35 cellular contexts compared by ENCODE assay signal in genomic region chr14:20422886-20423285, GRCh38. TPM values are rescaled to one million over a fixed set of nuclear protein-coding genes. Genes with fewer than 3 reads are reported as not detected.
"Had no signal": no experiment of that assay in that cellular context is flagged by ENCODE, and none has a peak within 500 bp of the region (broad histone marks: within the 10 kb centered on the region; RNA-seq: fewer than 3 reads in every experiment).

No MANE protein-coding gene starts in this region.

- H3K27ac Mint-ChIP-seq: activated CD4-positive, alpha-beta memory T cell treated with anti-CD3 and anti-CD28 coated beads for 36 hours; activated CD4-positive, alpha-beta T cell treated with anti-CD3 and anti-CD28 coated beads for 36 hours; activated CD4-positive, alpha-beta T cell treated with anti-CD3 and anti-CD28 coated beads, Interleukin-2, amount 10 ng/mL, durations not matched to agents 24 days and 14 days; activated CD8-positive, alpha-beta memory T cell treated with anti-CD3 and anti-CD28 coated beads, Interleukin-2, amount 10 ng/mL, durations not matched to agents 7 days and 5 days; activated CD8-positive, alpha-beta T cell treated with anti-CD3 and anti-CD28 coated beads, Interleukin-2, amount 10 ng/mL, durations not matched to agents 7 days and 5 days; activated naive CD4-positive, alpha-beta T cell treated with anti-CD3 and anti-CD28 coated beads, Interleukin-2, amount 10 ng/mL, durations not matched to agents 7 days and 5 days; activated naive CD4-positive, alpha-beta T cell treated with anti-CD3 and anti-CD28 coated beads, Interleukin-2, amount 50 U/mL, for 72 hours; activated naive CD8-positive, alpha-beta T cell treated with anti-CD3 and anti-CD28 coated beads, Interleukin-2, amount 10 ng/mL, durations not matched to agents 7 days and 5 days; activated T-helper 1 cell treated with anti-CD3 and anti-CD28 coated beads, Interleukin-12 subunit alpha, Interleukin-12 subunit beta, Interleukin-2, Interleukin-4 antibody, amounts not matched to agents 30 ng/mL and 10 ng/mL and 1 ng/mL, durations not matched to agents 14 hours and 24 hours and 36 hours; activated T-helper 2 cell treated with anti-CD3 and anti-CD28 coated beads, Interferon-gamma antibody, Interleukin-2, Interleukin-4, amounts not matched to agents 10 μg/mL and 5 μg/mL and 100 μg/mL, durations not matched to agents 14 hours and 24 hours and 36 hours; brain; T-helper 1 cell treated with Interleukin-12 subunit alpha and Interleukin-12 subunit beta and Interleukin-4 antibody, amounts not matched to agents 30 μg/mL and 1 μg/mL, for 36 hours had no signal

- H3K27me3 ChIP-seq: ascending aorta, breast epithelium, cardiac muscle cell, colonic mucosa, esophagus squamous epithelium, gastroesophageal sphincter, heart right ventricle had no signal

- H3K27me3 Mint-ChIP-seq: activated CD4-positive, alpha-beta memory T cell treated with anti-CD3 and anti-CD28 coated beads for 36 hours; activated CD4-positive, alpha-beta T cell treated with anti-CD3 and anti-CD28 coated beads for 36 hours; activated CD4-positive, alpha-beta T cell treated with anti-CD3 and anti-CD28 coated beads, Interleukin-2, amount 10 ng/mL, durations not matched to agents 24 days and 14 days; activated CD8-positive, alpha-beta memory T cell treated with anti-CD3 and anti-CD28 coated beads, Interleukin-2, amount 10 ng/mL, durations not matched to agents 7 days and 5 days; activated naive CD4-positive, alpha-beta T cell treated with anti-CD3 and anti-CD28 coated beads, Interleukin-2, amount 10 ng/mL, durations not matched to agents 7 days and 5 days; activated naive CD8-positive, alpha-beta T cell treated with anti-CD3 and anti-CD28 coated beads, Interleukin-2, amount 10 ng/mL, durations not matched to agents 7 days and 5 days; brain had no signal

- H3K4me3 Mint-ChIP-seq: activated CD4-positive, alpha-beta memory T cell treated with anti-CD3 and anti-CD28 coated beads for 36 hours; activated CD4-positive, alpha-beta T cell treated with anti-CD3 and anti-CD28 coated beads for 36 hours; activated CD4-positive, alpha-beta T cell treated with anti-CD3 and anti-CD28 coated beads, Interleukin-2, amount 10 ng/mL, durations not matched to agents 24 days and 14 days; activated CD8-positive, alpha-beta memory T cell treated with anti-CD3 and anti-CD28 coated beads, Interleukin-2, amount 10 ng/mL, durations not matched to agents 7 days and 5 days; activated CD8-positive, alpha-beta T cell treated with anti-CD3 and anti-CD28 coated beads, Interleukin-2, amount 10 ng/mL, durations not matched to agents 7 days and 5 days; activated naive CD4-positive, alpha-beta T cell treated with anti-CD3 and anti-CD28 coated beads, Interleukin-2, amount 10 ng/mL, durations not matched to agents 7 days and 5 days; activated naive CD8-positive, alpha-beta T cell treated with anti-CD3 and anti-CD28 coated beads, Interleukin-2, amount 10 ng/mL, durations not matched to agents 7 days and 5 days; activated T-helper 1 cell treated with anti-CD3 and anti-CD28 coated beads, Interleukin-12 subunit alpha, Interleukin-12 subunit beta, Interleukin-2, Interleukin-4 antibody, amounts not matched to agents 30 ng/mL and 10 ng/mL and 1 ng/mL, durations not matched to agents 14 hours and 24 hours and 36 hours; brain; T-helper 1 cell treated with Interleukin-12 subunit alpha and Interleukin-12 subunit beta and Interleukin-4 antibody, amounts not matched to agents 30 μg/mL and 1 μg/mL, for 36 hours had no signal

- H3K9me3 ChIP-seq: ascending aorta, breast epithelium, colonic mucosa, esophagus squamous epithelium, gastroesophageal sphincter, heart right ventricle had no signal

- H3K27ac ChIP-seq: ascending aorta, breast epithelium, cardiac muscle cell, colonic mucosa, epithelial cell of prostate, esophagus squamous epithelium, gastroesophageal sphincter, heart right ventricle, WERI-Rb-1 had no signal

- H3K4me1 Mint-ChIP-seq: brain had no signal

- FAIRE-seq: endometrium, endothelial cell of umbilical vein had no signal

- H3K9me3 Mint-ChIP-seq: activated CD4-positive, alpha-beta memory T cell treated with anti-CD3 and anti-CD28 coated beads for 36 hours; activated CD4-positive, alpha-beta T cell treated with anti-CD3 and anti-CD28 coated beads, Interleukin-2, amount 10 ng/mL, durations not matched to agents 24 days and 14 days; activated naive CD4-positive, alpha-beta T cell treated with anti-CD3 and anti-CD28 coated beads, Interleukin-2, amount 10 ng/mL, durations not matched to agents 7 days and 5 days; activated naive CD4-positive, alpha-beta T cell treated with anti-CD3 and anti-CD28 coated beads, Interleukin-2, amount 50 U/mL, for 72 hours; activated naive CD8-positive, alpha-beta T cell treated with anti-CD3 and anti-CD28 coated beads, Interleukin-2, amount 10 ng/mL, durations not matched to agents 7 days and 5 days; activated T-helper 1 cell treated with anti-CD3 and anti-CD28 coated beads, Interleukin-12 subunit alpha, Interleukin-12 subunit beta, Interleukin-2, Interleukin-4 antibody, amounts not matched to agents 30 ng/mL and 10 ng/mL and 1 ng/mL, durations not matched to agents 14 hours and 24 hours and 36 hours; activated T-helper 2 cell treated with anti-CD3 and anti-CD28 coated beads, Interferon-gamma antibody, Interleukin-2, Interleukin-4, amounts not matched to agents 10 μg/mL and 5 μg/mL and 100 μg/mL, durations not matched to agents 14 hours and 24 hours and 36 hours; brain; T-helper 1 cell treated with Interleukin-12 subunit alpha and Interleukin-12 subunit beta and Interleukin-4 antibody, amounts not matched to agents 30 μg/mL and 1 μg/mL, for 36 hours had no signal

- H3K4me3 ChIP-seq: ascending aorta, breast epithelium, cardiac muscle cell, colonic mucosa, esophagus squamous epithelium, gastroesophageal sphincter, heart right ventricle had no signal

- H3K4me1 ChIP-seq: ascending aorta, breast epithelium, colonic mucosa, gastroesophageal sphincter had no signal

- H3K36me3 Mint-ChIP-seq: activated CD4-positive, alpha-beta memory T cell treated with anti-CD3 and anti-CD28 coated beads for 36 hours; activated CD8-positive, alpha-beta memory T cell treated with anti-CD3 and anti-CD28 coated beads, Interleukin-2, amount 10 ng/mL, durations not matched to agents 7 days and 5 days; activated naive CD4-positive, alpha-beta T cell treated with anti-CD3 and anti-CD28 coated beads, Interleukin-2, amount 10 ng/mL, durations not matched to agents 7 days and 5 days; activated naive CD4-positive, alpha-beta T cell treated with anti-CD3 and anti-CD28 coated beads, Interleukin-2, amount 50 U/mL, for 72 hours; brain had no signal

- H3K36me3 ChIP-seq: ascending aorta, breast epithelium, cardiac muscle cell, colonic mucosa, esophagus squamous epithelium, gastroesophageal sphincter, heart right ventricle, WERI-Rb-1 had no signal

- DNase-seq: activated CD4-positive, alpha-beta memory T cell treated with anti-CD3 and anti-CD28 coated beads for 36 hours; activated CD4-positive, alpha-beta T cell treated with anti-CD3 and anti-CD28 coated beads for 36 hours; activated CD4-positive, alpha-beta T cell treated with anti-CD3 and anti-CD28 coated beads, Interleukin-2, amount 10 ng/mL, durations not matched to agents 24 days and 14 days; activated CD4-positive, CD25-positive, alpha-beta regulatory T cell; activated CD4-positive, CD25-positive, alpha-beta regulatory T cell treated with anti-CD3 and anti-CD28 coated beads, Interleukin-2, amount 50 U/mL, for 72 hours; activated CD8-positive, alpha-beta memory T cell treated with anti-CD3 and anti-CD28 coated beads, Interleukin-2, amount 10 ng/mL, durations not matched to agents 7 days and 5 days; activated CD8-positive, alpha-beta memory T cell treated with anti-CD3 and anti-CD28 coated beads, Interleukin-2, amount 50 U/mL, for 4 hours; activated CD8-positive, alpha-beta T cell treated with anti-CD3 and anti-CD28 coated beads, Interleukin-2, amount 10 ng/mL, durations not matched to agents 7 days and 5 days; activated effector memory CD4-positive, alpha-beta T cell treated with anti-CD3 and anti-CD28 coated beads, Interleukin-2, amount 50 U/mL, for 16 hours; activated naive CD4-positive, alpha-beta T cell treated with anti-CD3 and anti-CD28 coated beads, Interleukin-2, amount 10 ng/mL, durations not matched to agents 7 days and 5 days; activated naive CD8-positive, alpha-beta T cell treated with anti-CD3 and anti-CD28 coated beads, Interleukin-2, amount 10 ng/mL, durations not matched to agents 7 days and 5 days; activated T-cell treated with anti-CD3 and anti-CD28 coated beads, Interleukin-2, amount 50 U/mL, for 1 hour; activated T-cell treated with anti-CD3 and anti-CD28 coated beads, Interleukin-2, amount 50 U/mL, for 48 hours; central memory CD4-positive, alpha-beta T cell; cerebellar nuclear complex; colonic mucosa; effector CD8-positive, alpha-beta T cell; esophagus squamous epithelium; foreskin melanocyte; heart right ventricle; T-helper 9 cell; WERI-Rb-1 had no signal

RNA-seq across cellular contexts. Expression of gene KLHL33, which starts 13.1 kb away (rescaled TPM):
- total RNA-seq: activated T-helper 2 cell treated with anti-CD3 and anti-CD28 coated beads, Interferon-gamma antibody, Interleukin-2, Interleukin-4, amounts not matched to agents 10 μg/mL and 5 μg/mL and 100 μg/mL, durations not matched to agents 14 hours and 24 hours and 36 hours; ascending aorta; cardiac muscle cell; endothelial cell of umbilical vein; glomerular endothelial cell had no signal
